13 cellular contexts compared by ENCODE assay signal in the genomic region with DNA sequence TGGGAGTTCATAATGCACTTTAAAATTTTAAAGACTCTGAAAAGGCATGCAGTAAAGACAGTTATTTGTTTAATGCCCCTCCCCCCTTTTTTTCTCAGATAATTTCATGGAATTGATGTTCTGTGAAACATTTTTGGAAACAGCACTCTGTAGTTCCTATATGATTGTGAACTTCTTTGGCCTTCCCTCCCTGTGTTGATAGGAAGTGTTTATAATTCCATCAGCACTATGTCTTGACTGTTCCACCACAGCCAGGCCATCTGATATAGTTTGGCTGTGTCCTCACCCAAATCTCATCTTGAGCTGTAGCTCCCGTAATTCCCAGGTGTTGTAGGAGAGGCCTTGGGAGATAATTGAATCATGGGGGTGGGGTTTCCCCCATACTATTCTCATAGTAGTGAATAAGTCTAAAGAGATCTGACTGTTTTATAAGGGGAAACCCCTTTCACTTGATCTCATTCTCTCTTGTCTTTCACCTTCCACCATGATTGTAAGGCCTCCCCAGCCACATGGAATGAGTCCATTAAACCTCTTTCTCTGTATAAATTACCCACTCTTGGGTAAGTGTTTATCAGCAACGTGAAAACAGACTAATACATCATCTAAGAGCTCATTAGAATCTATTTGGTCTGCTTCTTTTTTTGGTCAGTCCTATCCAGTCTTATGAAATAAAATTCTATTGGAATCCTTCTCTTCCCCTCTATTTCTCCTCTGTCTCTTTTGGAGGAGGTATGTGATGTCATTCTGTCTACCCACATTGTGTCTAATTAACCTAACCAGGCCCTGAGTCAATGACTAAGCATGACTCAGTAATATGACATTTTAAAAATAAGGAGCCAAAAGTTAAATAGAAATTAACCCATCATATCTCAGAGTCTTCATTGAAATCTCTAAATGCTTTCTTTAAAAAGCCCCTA. TPM values are rescaled to one million over a fixed set of nuclear protein-coding genes. Genes with fewer than 3 reads are reported as not detected.
A peak's percentile ranks its signal among the peaks of the same experiment; 100 is the strongest.
DNase-seq lines count a peak whose midpoint lies in the region; ATAC-seq lines count a peak whose summit lies in the region.
"Had no signal": no experiment of that assay in that cellular context is flagged by ENCODE, and none has a peak within 500 bp of the region (broad histone marks: within the 10 kb centered on the region; RNA-seq: fewer than 3 reads in every experiment).

No MANE protein-coding gene starts in this region.

- H3K4me2 ChIP-seq in GM23248 (ENCODE audit: unreplicated experiment) = peak overlapping the region; percentile 23

- no peak overlapping the region for H3K27ac Mint-ChIP-seq in activated T-cell treated with anti-CD3 and anti-CD28 coated beads, Interleukin-2, amount 50 U/mL, for 72 hours
- H3K27ac Mint-ChIP-seq: immature natural killer cell had no signal

- peaks cover 5 to 6% of the 10 kb centered on the region in 2 donors for H3K9me3 Mint-ChIP-seq in activated T-cell treated with anti-CD3 and anti-CD28 coated beads, Interleukin-2, amount 50 U/mL, for 72 hours

- peaks cover 1 to 8% of the 10 kb centered on the region in 2 donors for H3K36me3 Mint-ChIP-seq in activated T-cell treated with anti-CD3 and anti-CD28 coated beads, Interleukin-2, amount 50 U/mL, for 72 hours (ENCODE audit: insufficient read depth in 2 of 2)
- H3K36me3 Mint-ChIP-seq: immature natural killer cell had no signal

- H3F3A ChIP-seq in GM23248 (ENCODE audit: insufficient read depth) = peaks cover 15% of the 10 kb centered on the region

- no peaks in the 10 kb centered on the region for H4K20me1 ChIP-seq in GM23248 (ENCODE audit: insufficient read depth)

- peak overlapping the region; percentile 23; the same call in 1 of the 2 replicates for H3K4me3 ChIP-seq in GM23248
- H3K4me3 ChIP-seq: transverse colon had no signal

- H3K4me1 ChIP-seq in GM23248 (ENCODE audit: insufficient read depth) = peaks cover 23% of the 10 kb centered on the region
- H3K4me1 ChIP-seq: transverse colon had no signal

- no peak overlapping the region for H2AFZ ChIP-seq in GM23248

- no peaks in the 10 kb centered on the region for H3K9me2 ChIP-seq in GM23248 (ENCODE audit: insufficient read depth)

- in situ Hi-C loops in GM23248 (cut with MboI) = no loop called here

- H3K27me3 Mint-ChIP-seq in activated T-cell treated with anti-CD3 and anti-CD28 coated beads, Interleukin-2, amount 50 U/mL, for 72 hours (ENCODE audit: low read depth) = no peaks in the 10 kb centered on the region

- ATAC-seq in activated T-cell treated with anti-CD3 and anti-CD28 coated beads, Interleukin-2, amount 50 U/mL, for 72 hours (replicated peaks in 1 of 2) = peak; percentile 34 to 47

- peaks cover 23% of the 10 kb centered on the region for H3K4me1 Mint-ChIP-seq in activated T-cell treated with anti-CD3 and anti-CD28 coated beads, Interleukin-2, amount 50 U/mL, for 72 hours (ENCODE audit: low read depth)
- H3K4me1 Mint-ChIP-seq: immature natural killer cell had no signal

- H3K27me3 ChIP-seq in GM23248 (replicated peaks; ENCODE audit: insufficient read depth) = no peaks in the 10 kb centered on the region
- H3K27me3 ChIP-seq: transverse colon had no signal

- DNase-seq in AG08396 (ENCODE audit: low spot score) (peak; percentile 88), GM23248 (peak; percentile 88), hepatic stellate cell (ENCODE audit: low spot score) (peak; percentile 63), HuH-7.5 (ENCODE audit: low spot score) (no peak), midbrain (lab: John Stamatoyannopoulos, UW) (no peak), hypothalamus (lab: John Stamatoyannopoulos, UW) (no peak), anterior cingulate cortex (lab: John Stamatoyannopoulos, UW) (no peak)
- DNase-seq in activated T-cell treated with anti-CD3 and anti-CD28 coated beads, Interleukin-2, amount 50 U/mL, for 72 hours = no peak
- DNase-seq: activated CD8-positive, alpha-beta memory T cell treated with anti-CD3 and anti-CD28 coated beads for 24 hours; GF-D8; immature natural killer cell; transverse colon had no signal

- peak overlapping the region; percentile 54 for H3K27ac ChIP-seq in GM23248
- H3K27ac ChIP-seq: transverse colon had no signal

- H3K9me3 ChIP-seq in GM23248 (ENCODE audit: low read depth) = no peaks in the 10 kb centered on the region
- H3K9me3 ChIP-seq: transverse colon had no signal

- no peaks in the 10 kb centered on the region for H3K36me3 ChIP-seq in GM23248 (ENCODE audit: low read depth)
- H3K36me3 ChIP-seq: transverse colon had no signal

- H3K4me3 Mint-ChIP-seq in activated T-cell treated with anti-CD3 and anti-CD28 coated beads, Interleukin-2, amount 50 U/mL, for 72 hours = no peak overlapping the region
- H3K4me3 Mint-ChIP-seq: immature natural killer cell had no signal

- no peaks in the 10 kb centered on the region for H3K79me2 ChIP-seq in GM23248 (ENCODE audit: insufficient read depth)

- WGBS in GM23248 (ENCODE audit: low coverage in 1 of 2, low lambda C conversion rate in 2 of 2, missing lambda C conversion rate in 2 of 2), 2 experiments = 47 to 48% methylated on average over 2 of the region's 2 CpGs

- H3K9ac ChIP-seq in GM23248 = no peak overlapping the region

RNA-seq across cellular contexts. Expression of gene CCDC185, which starts 8.9 kb away (rescaled TPM):
- total RNA-seq in GM23248 (2014; rRNA removed; shearing (Covaris generic)) = not detected in 2 replicates
- polyA plus RNA-seq in GM23248 (2016; fragmentation: Nextera tagmentation; extraction: Ambion mirVana) = not detected in 2 replicates
- total RNA-seq in activated T-cell treated with anti-CD3 and anti-CD28 coated beads, Interleukin-2, amount 50 U/mL, for 72 hours = not detected
- total RNA-seq: dermis microvascular lymphatic vessel endothelial cell, transverse colon had no signal
- polyA plus RNA-seq: immature natural killer cell had no signal

RNA-seq across cellular contexts. Expression of gene SUSD4, which starts 38.2 kb away (rescaled TPM):
- 2.0 and 3.9 TPM in 2 replicates for total RNA-seq in GM23248 (2014; rRNA removed; shearing (Covaris generic))
- 0.49 and 1.1 TPM in 2 replicates for polyA plus RNA-seq in GM23248 (2016; fragmentation: Nextera tagmentation; extraction: Ambion mirVana)
- total RNA-seq in activated T-cell treated with anti-CD3 and anti-CD28 coated beads, Interleukin-2, amount 50 U/mL, for 72 hours = 1 to 10 TPM in 1 of 2 donors, under 1 TPM in 1; 0.58 to 1.1 TPM
- polyA plus RNA-seq: immature natural killer cell had no signal

Comparison
In these comparisons a context has a peak if more than half of its experiments do, and no peak if none do; other contexts are left out.
1. DNase-seq: peak in AG08396 (single experiment), GM23248 (single experiment) and hepatic stellate cell (single experiment); none in activated T-cell treated with anti-CD3 and anti-CD28 coated beads, Interleukin-2, amount 50 U/mL, for 72 hours (0 of 2), HuH-7.5 (single experiment), midbrain (single experiment), hypothalamus (0 of 51) and anterior cingulate cortex (0 of 58).